Comparison of ENCODE assay signal across 22 cellular contexts in genomic region chr2:18626256-18626668, GRCh38. TPM values are rescaled to one million over a fixed set of nuclear protein-coding genes. Genes with fewer than 3 reads are reported as not detected.
DNase-seq lines count a peak whose midpoint lies in the region; ATAC-seq and TF ChIP-seq lines count a peak whose summit lies in the region.
"Had no signal": no experiment of that assay in that cellular context is flagged by ENCODE, and none has a peak within 500 bp of the region (broad histone marks: within the 10 kb centered on the region; RNA-seq: fewer than 3 reads in every experiment).

No MANE protein-coding gene starts in this region.

- H3K9me3 ChIP-seq in SJCRH30 (replicated peaks): no peaks in the 10 kb centered on the region

- no peak for TF ChIP-seq CTCF in cardiac fibroblast (IDR thresholded peaks at IDR 0.05; ENCODE audit: low read depth, low read length)

- H3K4me3 ChIP-seq in cardiac fibroblast (replicated peaks in 1 of 2; ENCODE audit: low read depth in 2 of 2, low read length in 2 of 2): no peak overlapping the region
- H3K4me3 ChIP-seq in SJCRH30: no peak overlapping the region
- H3K4me3 ChIP-seq: K562, PC-9 had no signal

- DNase-seq in Right ventricle myocardium inferior (ENCODE audit: missing footprints): no peak
- DNase-seq in cardiac septum (ENCODE audit: low spot score): no peak
- peak; percentile 84 to 94 for DNase-seq in cardiac fibroblast (ENCODE audit: low read depth in 2 of 2)
- no peak for DNase-seq in left cardiac atrium
- no peak for DNase-seq in SJCRH30
- no peak for DNase-seq in NCI-H2029 treated with DMSO at 0.1 percent for 48 hours (lab: John Stamatoyannopoulos, UW)
- DNase-seq in DMS53 (lab: John Stamatoyannopoulos, UW): no peak
- DNase-seq: activated CD4-positive, CD25-positive, alpha-beta regulatory T cell; activated CD8-positive, alpha-beta memory T cell treated with anti-CD3 and anti-CD28 coated beads, Interleukin-2, amount 50 U/mL, for 4 hours; activated naive CD4-positive, alpha-beta T cell treated with Interleukin-2 at 50 U/mL for 16 hours; caudate nucleus; COR-L47; H7; NCI-H1436; PC-9; retina; stimulated activated CD4-positive, alpha-beta T cell treated with anti-CD3 and anti-CD28 coated beads, Interleukin-4, amount 100 ng/mL, for 24 hours had no signal

- no peaks in the 10 kb centered on the region for H3K36me3 ChIP-seq in SJCRH30

- H3K27me3 ChIP-seq in SJCRH30: no peaks in the 10 kb centered on the region

- no peak overlapping the region for H3K27ac ChIP-seq in SJCRH30
- H3K27ac ChIP-seq: PC-9 had no signal

- intact Hi-C loops in Right ventricle myocardium inferior (cut with DNase I) (no loop called here), cardiac septum (cut with DNase I) (no loop called here), left cardiac atrium (cut with DNase I) (no loop called here)

- no peaks in the 10 kb centered on the region for H3K4me1 ChIP-seq in SJCRH30

- peak; percentile 62 for ATAC-seq in Right ventricle myocardium inferior
- ATAC-seq in left cardiac atrium: peak; percentile 42 to 45
- ATAC-seq in GM19351 (IDR thresholded peaks at IDR 0.05; ENCODE audit: unreplicated experiment): no peak
- ATAC-seq: K562; natural killer cell treated with Interleukin-12 subunit alpha and Interleukin-12 subunit beta and Interleukin-15 and Interleukin-18, amount 100 ng/mL, for 72 hours had no signal

RNA-seq across cellular contexts. Expression of gene NT5C1B, which starts 36.9 kb away (rescaled TPM):
- not detected for total RNA-seq in Right ventricle myocardium inferior
- total RNA-seq in cardiac septum: not detected
- total RNA-seq in left cardiac atrium: not detected
- total RNA-seq in SJCRH30 (2014; rRNA removed; shearing (Covaris generic)): not detected in 2 replicates
- total RNA-seq: H7; K562; lower leg skin; natural killer cell treated with Interleukin-12 subunit alpha and Interleukin-12 subunit beta and Interleukin-15 and Interleukin-18, amount 100 ng/mL, for 72 hours; NCI-H460; PC-9 had no signal

Comparison
In these comparisons a context has a peak if more than half of its experiments do, and no peak if none do; other contexts are left out.
1. DNase-seq: peak in cardiac fibroblast (2 of 2); none in Right ventricle myocardium inferior (single experiment), cardiac septum (single experiment), left cardiac atrium (single experiment), SJCRH30 (0 of 2), NCI-H2029 treated with DMSO at 0.1 percent for 48 hours (single experiment) and DMS53 (single experiment).